ENCODE assay signal across 16 cellular contexts in genomic region chr17:44309472-44309871, GRCh38. TPM values are rescaled to one million over a fixed set of nuclear protein-coding genes. Genes with fewer than 3 reads are reported as not detected.
DNase-seq lines count a peak whose midpoint lies in the region; ATAC-seq and TF ChIP-seq lines count a peak whose summit lies in the region.
"Had no signal": no experiment of that assay in that cellular context is flagged by ENCODE, and none has a peak within 500 bp of the region (broad histone marks: within the 10 kb centered on the region; RNA-seq: fewer than 3 reads in every experiment).

No MANE protein-coding gene starts in this region.

- no peak overlapping the region for H3K27ac ChIP-seq in HCT116 (ENCODE audit: low read depth, low read length)
- H3K27ac ChIP-seq: transverse colon had no signal

- H3K4me3 ChIP-seq in HCT116 (replicated peaks in 1 of 2; ENCODE audit: low read depth in 1 of 2, low read length in 2 of 2) = no peak overlapping the region
- H3K4me3 ChIP-seq: body of pancreas had no signal

- no peak for TF ChIP-seq CTCF in HCT116 (IDR thresholded peaks at IDR 0.05 in 2 of 3, conservative IDR thresholded peaks at IDR 0.05 in 1 of 3; ENCODE audit: borderline replicate concordance in 1 of 3, insufficient read depth in 1 of 3, low read depth in 2 of 3, low read length in 2 of 3)
- TF ChIP-seq CTCF in nephron (IDR thresholded peaks at IDR 0.05; ENCODE audit: unreplicated experiment in 3 of 3) = no peak

- no peak overlapping the region for H2AFZ ChIP-seq in HCT116 (ENCODE audit: low read depth, low read length, poor library complexity, severe bottlenecking)

- H4K20me1 ChIP-seq in HCT116 (ENCODE audit: insufficient read depth) = no peaks in the 10 kb centered on the region

- peaks cover 3 to 31% of the 10 kb centered on the region in 2 experiments; a peak in 3 of 4 replicates for H3K4me1 ChIP-seq in HCT116 (ENCODE audit: control insufficient read depth in 1 of 2, insufficient read depth in 2 of 2, low read length in 2 of 2)

- peak overlapping the region; percentile 69 for H3K4me2 ChIP-seq in HCT116 (ENCODE audit: low read length)

- ATAC-seq in HCT116 (0 out of 2 replicates have a peak, but pooled peaks have one; percentile 23), HG02623 (IDR thresholded peaks at IDR 0.05; ENCODE audit: unreplicated experiment) (no peak)
- no peak for ATAC-seq in central memory CD8-positive, alpha-beta T cell (replicated peaks; ENCODE audit: extremely low read depth, poor library complexity, severe bottlenecking)
- ATAC-seq: body of pancreas had no signal

- no peak for TF ChIP-seq POLR2A in HCT116 (IDR thresholded peaks at IDR 0.05; ENCODE audit: borderline replicate concordance, extremely low read depth, insufficient read depth, insufficient read length)

- no peaks in the 10 kb centered on the region for H3K9me2 ChIP-seq in HCT116 (ENCODE audit: insufficient read depth)

- H3K9ac ChIP-seq in HCT116 (ENCODE audit: low read length) = no peak overlapping the region

- H3K27me3 Mint-ChIP-seq in central memory CD8-positive, alpha-beta T cell = peaks cover 48% of the 10 kb centered on the region
- peaks cover 51% of the 10 kb centered on the region for H3K27me3 Mint-ChIP-seq in nephron (ENCODE audit: low read depth)

- POLR2A ChIA-PET in HCT116 (lab: Charles Lee) = no interaction called here

- H3K36me3 Mint-ChIP-seq in central memory CD8-positive, alpha-beta T cell (ENCODE audit: insufficient read depth) = peaks cover 2% of the 10 kb centered on the region
- H3K36me3 Mint-ChIP-seq in nephron (ENCODE audit: low read depth) = no peaks in the 10 kb centered on the region

- TF ChIP-seq RAD21 in HCT116 (IDR thresholded peaks at IDR 0.05; ENCODE audit: low read depth) = 0 out of 2 replicates have a peak, but pooled peaks have one; percentile 27

- peaks cover 14% of the 10 kb centered on the region for H3K4me1 Mint-ChIP-seq in central memory CD8-positive, alpha-beta T cell
- H3K4me1 Mint-ChIP-seq in nephron = peaks cover 8% of the 10 kb centered on the region

- intact Hi-C loops in HCT116 (cut with micrococcal nuclease) = loop anchor here (2.0 kb wide), 1 partner anchor 75 kb away; no protein-coding TSS in a partner anchor

- H3K79me2 ChIP-seq in HCT116 (ENCODE audit: insufficient read depth, low read length) = no peaks in the 10 kb centered on the region

- no peaks in the 10 kb centered on the region for H3K36me3 ChIP-seq in HCT116 (ENCODE audit: control insufficient read depth in 1 of 2, insufficient read depth in 2 of 2, low read length in 2 of 2)
- H3K36me3 ChIP-seq: transverse colon had no signal

- CTCF ChIA-PET in HCT116 (lab: Charles Lee) = no interaction called here

- RAD21 ChIA-PET in HCT116 (lab: Charles Lee; ENCODE audit: low non-redundant PET in 1 of 2, low total read pairs in 2 of 2, uncharacterized antibody in 2 of 2, unreplicated experiment in 2 of 2) = no interaction called here

- DNase-seq in COLO668 (lab: John Stamatoyannopoulos, UW; ENCODE audit: unreplicated experiment) (peak; percentile 29), HCT116 (ENCODE audit: low read depth, low spot score) (no peak), nucleus accumbens (lab: John Stamatoyannopoulos, UW) (no peak), GM19238 (ENCODE audit: insufficient read length, low spot score) (no peak), pons (ENCODE audit: low spot score) (no peak)
- no peak for DNase-seq in central memory CD8-positive, alpha-beta T cell (ENCODE audit: low spot score in 2 of 2)
- DNase-seq: activated CD8-positive, alpha-beta memory T cell treated with anti-CD3 and anti-CD28 coated beads, Interleukin-2, amount 50 U/mL, for 4 hours; body of pancreas; GOT3; NCI-H1105; NCI-H510A; transverse colon had no signal

- H3K27ac Mint-ChIP-seq in central memory CD8-positive, alpha-beta T cell (ENCODE audit: low read depth) = no peak overlapping the region
- no peak overlapping the region for H3K27ac Mint-ChIP-seq in nephron

- H3K9me3 Mint-ChIP-seq in central memory CD8-positive, alpha-beta T cell = no peaks in the 10 kb centered on the region
- H3K9me3 Mint-ChIP-seq in nephron = no peaks in the 10 kb centered on the region

- no peaks in the 10 kb centered on the region for H3K9me3 ChIP-seq in HCT116 (ENCODE audit: control insufficient read depth in 1 of 2, insufficient read depth in 1 of 2, low read depth in 1 of 2, low read length in 2 of 2)
- H3K9me3 ChIP-seq: body of pancreas, transverse colon had no signal

- H3K4me3 Mint-ChIP-seq in central memory CD8-positive, alpha-beta T cell = peak overlapping the region; percentile 57
- peak overlapping the region; percentile 52 to 56 (median 53) for H3K4me3 Mint-ChIP-seq in nephron

- no peaks in the 10 kb centered on the region for H3K27me3 ChIP-seq in HCT116 (ENCODE audit: insufficient read depth, low read length)
- H3K27me3 ChIP-seq: body of pancreas had no signal

- BruUV-seq in HCT116 (replicated peaks; lab: Mats Ljungman, UMichigan) = no TSS peak

TF ChIP-seq in HCT116, 20 proteins besides CTCF, POLR2A, EP300 and RAD21:
- no peak for TF ChIP-seq MAX (IDR thresholded peaks at IDR 0.05)
- TF ChIP-seq JUND (IDR thresholded peaks at IDR 0.05) = no peak
- no peak for TF ChIP-seq ZBTB33 (IDR thresholded peaks at IDR 0.05; ENCODE audit: extremely low read depth, insufficient replicate concordance, low read length)

RNA-seq across cellular contexts. Expression of gene RUNDC3A, which starts 1.1 kb away (rescaled TPM):
- total RNA-seq in HCT116 (2021; ENCODE audit: unreplicated experiment) = 0.61 TPM
- polyA plus RNA-seq in HCT116 (2012) = 0.72 and 1.3 TPM in 2 replicates

RNA-seq across cellular contexts. Expression of gene SLC25A39, which starts 15.2 kb away (rescaled TPM):
- total RNA-seq in HCT116 (2021; ENCODE audit: unreplicated experiment) = 326 TPM
- 372 and 379 TPM in 2 replicates for polyA plus RNA-seq in HCT116 (2012)

RNA-seq across cellular contexts. Expression of gene GRN, which starts 35.6 kb away (rescaled TPM):
- 206 TPM for total RNA-seq in HCT116 (2021; ENCODE audit: unreplicated experiment)
- 276 and 326 TPM in 2 replicates for polyA plus RNA-seq in HCT116 (2012)

RNA-seq across cellular contexts. Expression of gene SLC4A1, which starts 41.5 kb away (rescaled TPM):
- 0.22 TPM for total RNA-seq in HCT116 (2021; ENCODE audit: unreplicated experiment)
- 0.03 TPM in 1 of 2 replicates, not detected in the other for polyA plus RNA-seq in HCT116 (2012)
- total RNA-seq: body of pancreas, HT1080, transverse colon had no signal
- polyA plus RNA-seq: esophagus had no signal

RNA-seq across cellular contexts. Expression of gene FAM171A2, which starts 54.2 kb away (rescaled TPM):
- total RNA-seq in HCT116 (2021; ENCODE audit: unreplicated experiment) = 18.0 TPM
- 12.5 and 12.7 TPM in 2 replicates for polyA plus RNA-seq in HCT116 (2012)
